8 cellular contexts compared by ENCODE assay signal in genomic region chr14:95507701-95508103, GRCh38. TPM values are rescaled to one million over a fixed set of nuclear protein-coding genes. Genes with fewer than 3 reads are reported as not detected.
DNase-seq lines count a peak whose midpoint lies in the region; TF ChIP-seq lines count a peak whose summit lies in the region.

No MANE protein-coding gene starts in this region.

- no peaks in the 10 kb centered on the region for H3K9me3 ChIP-seq in spleen

- peak overlapping the region in 7 of 8 donors; percentile 32 to 69 (median 59) for H3K27ac ChIP-seq in spleen

- DNase-seq in NK-92 treated with Interleukin-12 subunit alpha and Interleukin-12 subunit beta, amount 100 ng/mL, for 24 hours (lab: John Stamatoyannopoulos, UW): peak; percentile 55
- DNase-seq in NK-92 (lab: John Stamatoyannopoulos, UW; ENCODE audit: unreplicated experiment) (no peak), RPMI8226 (peak; percentile 74), fibroblast of mammary gland (ENCODE audit: low read depth) (peak; percentile 81), spleen (peak; percentile 72), Ammon's horn (ENCODE audit: low spot score) (no peak), DMS153 treated with DMSO at 0.1 percent for 48 hours (lab: John Stamatoyannopoulos, UW; ENCODE audit: unreplicated experiment) (no peak)
- no peak for DNase-seq in activated T-cell treated with anti-CD3 and anti-CD28 coated beads, Interleukin-2, amount 50 U/mL, for 48 hours

- TF ChIP-seq CTCF in fibroblast of mammary gland (conservative IDR thresholded peaks at IDR 0.05; ENCODE audit: control insufficient read depth, insufficient read depth, low read depth, low read length): no peak
- TF ChIP-seq CTCF in spleen (IDR thresholded peaks at IDR 0.05 in 8 of 11, conservative IDR thresholded peaks at IDR 0.05 in 3 of 11): no peak

- peaks cover 20 to 100% (median 70%) of the 10 kb centered on the region in 6 donors for H3K4me1 ChIP-seq in spleen

- peaks cover 0 to 43% (median 0%) of the 10 kb centered on the region in 6 donors for H3K36me3 ChIP-seq in spleen

- WGBS in spleen, 5 donors: 19 to 37% (median 24%) methylated on average over 3 of the region's 3 CpGs

- no peak for TF ChIP-seq POLR2A in spleen (IDR thresholded peaks at IDR 0.05)

- intact Hi-C loops in spleen (cut with DNase I; ENCODE audit: low total_unique reads): no loop called here

- no peaks in the 10 kb centered on the region for H3K27me3 ChIP-seq in spleen (replicated peaks in 1 of 7)

- no peak overlapping the region for H3K4me3 ChIP-seq in fibroblast of mammary gland (ENCODE audit: control insufficient read depth, low read depth, low read length)
- H3K4me3 ChIP-seq in spleen: no peak overlapping the region

RNA-seq across cellular contexts. Expression of gene SYNE3, which starts 8.7 kb away (rescaled TPM):
- 10 to 100 TPM; 26.8 to 34.5 (median 28.9) TPM for total RNA-seq in spleen
- polyA plus RNA-seq in spleen: 1 to 10 TPM; 1.4 to 5.2 (median 1.8) TPM

RNA-seq across cellular contexts. Expression of gene GLRX5, which starts 27.1 kb away (rescaled TPM):
- total RNA-seq in spleen: 10 to 100 TPM; 18.2 to 48.4 (median 24.6) TPM
- polyA plus RNA-seq in spleen: 10 to 100 TPM; 24.4 to 37.3 (median 34.0) TPM

Comparison
In these comparisons a context has a peak if more than half of its experiments do, and no peak if none do; other contexts are left out.
1. DNase-seq: peak in NK-92 treated with Interleukin-12 subunit alpha and Interleukin-12 subunit beta, amount 100 ng/mL, for 24 hours (single experiment), RPMI8226 (single experiment), fibroblast of mammary gland (single experiment) and spleen (single experiment); none in NK-92 (single experiment), Ammon's horn (single experiment), DMS153 treated with DMSO at 0.1 percent for 48 hours (single experiment) and activated T-cell treated with anti-CD3 and anti-CD28 coated beads, Interleukin-2, amount 50 U/mL, for 48 hours (0 of 2).